Comparison of ENCODE assay signal across 11 cellular contexts in the genomic region with DNA sequence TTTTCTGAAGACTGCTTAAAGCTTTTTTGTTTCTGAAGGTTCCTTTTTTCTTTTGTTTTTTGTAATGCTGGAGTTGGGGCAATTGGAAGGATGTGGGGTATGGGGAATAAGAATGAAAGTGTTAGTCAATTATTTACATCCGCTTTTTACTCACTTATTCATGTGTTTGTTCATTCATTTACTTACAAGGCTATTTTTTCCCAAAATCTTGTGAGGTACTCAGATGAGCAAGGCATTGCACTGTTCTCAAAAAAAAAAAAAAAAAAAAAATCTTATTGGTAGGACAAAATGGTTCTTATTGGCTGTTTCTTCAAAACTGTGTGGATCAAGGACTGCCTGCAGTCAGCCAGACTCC. TPM values are rescaled to one million over a fixed set of nuclear protein-coding genes. Genes with fewer than 3 reads are reported as not detected.
DNase-seq lines count a peak whose midpoint lies in the region; ATAC-seq and TF ChIP-seq lines count a peak whose summit lies in the region.
"Had no signal": no experiment of that assay in that cellular context is flagged by ENCODE, and none has a peak within 500 bp of the region (broad histone marks: within the 10 kb centered on the region; RNA-seq: fewer than 3 reads in every experiment).

No MANE protein-coding gene starts in this region.

- WGBS in GM23248 (ENCODE audit: low coverage in 1 of 2, low lambda C conversion rate in 2 of 2, missing lambda C conversion rate in 2 of 2), 2 experiments, result 91 to 100% methylated on average over 1 of the region's 1 CpG
- 76 to 96% (median 84%) methylated on average over 1 of the region's 1 CpG for WGBS in adrenal gland, 4 donors
- WGBS in psoas muscle, 3 donors, result 93 to 96% (median 95%) methylated on average over 1 of the region's 1 CpG

- H3K9me3 Mint-ChIP-seq in CD4-positive, alpha-beta memory T cell, result no peaks in the 10 kb centered on the region

- H3K36me3 ChIP-seq in CD4-positive, alpha-beta memory T cell (ENCODE audit: insufficient read depth, low read length), result peaks cover 57% of the 10 kb centered on the region
- H3K36me3 ChIP-seq in GM23248 (ENCODE audit: low read depth) (peaks cover 41% of the 10 kb centered on the region), adrenal gland (replicated peaks in 1 of 2) (peaks cover 0 to 69% of the 10 kb centered on the region in 2 donors), psoas muscle (ENCODE audit: insufficient read depth in 1 of 2, low read depth in 1 of 2) (peaks cover 5 to 72% of the 10 kb centered on the region in 2 donors)

- TF ChIP-seq CTCF in adrenal gland (IDR thresholded peaks at IDR 0.05) (no peak), psoas muscle (IDR thresholded peaks at IDR 0.05) (no peak)

- H2AFZ ChIP-seq in GM23248, result no peak overlapping the region

- intact Hi-C loops in CD4-positive, alpha-beta memory T cell (cut with micrococcal nuclease), result no loop called here
- intact Hi-C loops in adrenal gland (cut with DNase I), result loop anchor here in 1 of 2 donors (10.0 kb wide), 1 partner anchor 146 kb away; no protein-coding TSS in a partner anchor
- intact Hi-C loops in psoas muscle (cut with DNase I), result loop anchor here in 1 of 2 donors (5.0 kb wide), 2 partner anchors 37 to 148 kb away; no protein-coding TSS in a partner anchor

- peaks cover 70% of the 10 kb centered on the region for H3F3A ChIP-seq in GM23248 (ENCODE audit: insufficient read depth)

- ATAC-seq in psoas muscle, result no peak
- ATAC-seq: sciatic nerve had no signal

- H3K4me3 ChIP-seq in CD4-positive, alpha-beta memory T cell (ENCODE audit: low read length in 2 of 2), result no peak overlapping the region
- no peak overlapping the region for H3K4me3 ChIP-seq in GM23248
- H3K4me3 ChIP-seq in adrenal gland, result no peak overlapping the region
- H3K4me3 ChIP-seq in psoas muscle, result no peak overlapping the region

- H3K79me2 ChIP-seq in GM23248 (ENCODE audit: insufficient read depth), result peaks cover 16% of the 10 kb centered on the region

- H3K9me3 ChIP-seq in CD4-positive, alpha-beta memory T cell (ENCODE audit: control insufficient read depth in 1 of 2, low read length in 2 of 2), result no peaks in the 10 kb centered on the region
- H3K9me3 ChIP-seq in GM23248 (ENCODE audit: low read depth), result no peaks in the 10 kb centered on the region
- H3K9me3 ChIP-seq in adrenal gland (replicated peaks in 1 of 3), result no peaks in the 10 kb centered on the region
- no peaks in the 10 kb centered on the region for H3K9me3 ChIP-seq in psoas muscle

- H3K4me2 ChIP-seq in GM23248 (ENCODE audit: unreplicated experiment), result peak overlapping the region; percentile 21

- H3K36me3 Mint-ChIP-seq in CD4-positive, alpha-beta memory T cell, result peaks cover 44 to 74% of the 10 kb centered on the region in 2 donors

- no peaks in the 10 kb centered on the region for H3K27me3 ChIP-seq in CD4-positive, alpha-beta memory T cell (ENCODE audit: insufficient read depth, low read length)
- H3K27me3 ChIP-seq in GM23248 (replicated peaks; ENCODE audit: insufficient read depth) (no peaks in the 10 kb centered on the region), adrenal gland (no peaks in the 10 kb centered on the region), psoas muscle (ENCODE audit: insufficient read depth in 3 of 3, low read length in 2 of 3) (no peaks in the 10 kb centered on the region)
- H3K27me3 ChIP-seq: foreskin keratinocyte had no signal

- H3K4me1 Mint-ChIP-seq in CD4-positive, alpha-beta memory T cell, result peaks cover 30 to 54% (median 40%) of the 10 kb centered on the region in 4 donors

- CTCF ChIA-PET in CD4-positive, alpha-beta memory T cell (lab: Charles Lee; ENCODE audit: partially characterized antibody), result no interaction called here

- POLR2A ChIA-PET in CD4-positive, alpha-beta memory T cell (lab: Charles Lee; ENCODE audit: partially characterized antibody), result interaction anchor here (1.5 kb wide), 1 partner anchor 109 kb away, joined by 3 read pairs; no protein-coding TSS in a partner anchor

- no peak for DNase-seq in CD4-positive, alpha-beta memory T cell
- DNase-seq in GM23248, result no peak
- DNase-seq in adrenal gland, result no peak
- no peak for DNase-seq in psoas muscle
- DNase-seq in OCI-M2 (lab: John Stamatoyannopoulos, UW; ENCODE audit: unreplicated experiment), result no peak
- no peak for DNase-seq in 8988T
- DNase-seq in NCI-H446 treated with DMSO at 0.1 percent for 48 hours (lab: John Stamatoyannopoulos, UW), result no peak
- DNase-seq: Kasumi-1, NCI-H2171 had no signal

- no peak for TF ChIP-seq POLR2A in adrenal gland (IDR thresholded peaks at IDR 0.05)

- H3K9ac ChIP-seq in GM23248, result peak overlapping the region; percentile 27

- no peak overlapping the region for H3K27ac ChIP-seq in CD4-positive, alpha-beta memory T cell (ENCODE audit: low read depth, low read length)
- H3K27ac ChIP-seq in GM23248, result peak overlapping the region; percentile 92
- peak overlapping the region in 3 of 5 donors; percentile 39 to 78 (median 54) for H3K27ac ChIP-seq in adrenal gland
- H3K27ac ChIP-seq in psoas muscle, result peak overlapping the region; percentile 90

- H4K20me1 ChIP-seq in GM23248 (ENCODE audit: insufficient read depth), result no peaks in the 10 kb centered on the region

- peaks cover 43% of the 10 kb centered on the region for H3K4me1 ChIP-seq in CD4-positive, alpha-beta memory T cell (ENCODE audit: insufficient read depth, low read length)
- peaks cover 43% of the 10 kb centered on the region for H3K4me1 ChIP-seq in GM23248 (ENCODE audit: insufficient read depth)
- H3K4me1 ChIP-seq in adrenal gland (replicated peaks in 1 of 2), result peaks cover 14 to 21% of the 10 kb centered on the region in 2 donors
- peaks cover 34% of the 10 kb centered on the region for H3K4me1 ChIP-seq in psoas muscle

- peak overlapping the region; percentile 0 to 81 (median 59) for H3K27ac Mint-ChIP-seq in CD4-positive, alpha-beta memory T cell

- no peak overlapping the region for H3K4me3 Mint-ChIP-seq in CD4-positive, alpha-beta memory T cell

- in situ Hi-C loops in GM23248 (cut with MboI), result loop anchor here (10.0 kb wide), 1 partner anchor 56 kb away; no protein-coding TSS in a partner anchor

- no peaks in the 10 kb centered on the region for H3K9me2 ChIP-seq in GM23248 (ENCODE audit: insufficient read depth)

- no peaks in the 10 kb centered on the region for H3K27me3 Mint-ChIP-seq in CD4-positive, alpha-beta memory T cell

RNA-seq across cellular contexts. Expression of gene PLD6, which starts 55.7 kb away (rescaled TPM):
- 10 to 100 TPM; 12.8 to 13.9 TPM for total RNA-seq in CD4-positive, alpha-beta memory T cell
- polyA plus RNA-seq in CD4-positive, alpha-beta memory T cell, result 10 to 100 TPM; 18.4 to 26.6 TPM
- 0.65 and 2.0 TPM in 2 replicates for total RNA-seq in GM23248 (2014; rRNA removed; shearing (Covaris generic))
- 0.85 and 1.0 TPM in 2 replicates for polyA plus RNA-seq in GM23248 (2016; fragmentation: Nextera tagmentation; extraction: Ambion mirVana)
- 10 to 100 TPM in 1 of 8 donors, 1 to 10 TPM in 7; 1.9 to 14.2 (median 3.7) TPM for total RNA-seq in adrenal gland
- polyA plus RNA-seq in adrenal gland, result 1 to 10 TPM; 3.1 to 5.1 (median 3.1) TPM
- 1 to 10 TPM in 3 of 4 donors, under 1 TPM in 1; 0.84 to 5.4 (median 2.7) TPM for total RNA-seq in psoas muscle
- 1 to 10 TPM; 1.3 to 2.5 (median 2.5) TPM for polyA plus RNA-seq in psoas muscle
